ENCODE assay signal across 1 cellular context in the genomic region with DNA sequence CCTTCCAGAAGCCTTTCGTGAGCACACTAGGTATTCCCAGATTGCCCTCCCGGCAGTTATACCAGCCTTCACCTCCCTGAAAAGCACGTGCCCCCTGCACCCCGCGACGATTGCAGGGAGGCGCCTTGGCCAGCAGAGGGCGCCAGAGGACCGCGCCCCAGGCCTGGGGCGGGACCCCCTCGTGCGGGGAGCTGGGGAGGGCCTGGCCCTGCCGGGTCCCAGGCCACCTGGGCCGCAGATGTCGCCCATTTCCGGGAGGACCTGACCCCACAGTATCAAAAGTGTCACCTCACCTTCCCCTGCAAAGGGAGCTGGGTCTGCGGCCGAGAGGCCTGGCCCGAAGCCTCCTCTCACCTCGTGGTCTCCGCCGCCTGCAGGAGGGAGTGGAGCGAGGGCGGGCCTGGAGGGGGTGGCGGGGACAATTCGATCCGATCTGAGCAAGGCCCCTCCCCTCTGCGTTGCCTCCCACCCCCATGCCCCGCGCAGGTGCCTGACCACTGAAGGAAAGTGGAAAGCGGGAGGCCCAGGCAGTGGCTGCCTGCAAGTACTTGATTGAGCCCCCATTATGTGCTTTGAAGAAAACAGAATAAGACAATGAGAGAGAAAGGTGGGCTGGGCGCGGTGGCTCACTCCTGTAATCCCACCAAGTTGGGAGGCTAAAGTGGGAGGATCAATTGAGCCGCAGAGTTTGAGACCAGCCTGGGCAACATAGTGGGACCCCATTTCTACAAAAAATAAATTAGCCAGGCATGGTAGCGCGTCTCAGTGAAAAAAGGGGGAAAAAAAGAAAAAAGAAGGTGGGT.
TF ChIP-seq lines count a peak whose summit lies in the region.

No MANE protein-coding gene starts in this region.

TF ChIP-seq in K562, 482 proteins besides CTCF, POLR2A, EP300 and RAD21 (continued from another document and continues in another):
- TF ChIP-seq BCLAF1 (IDR thresholded peaks at IDR 0.05; ENCODE audit: borderline replicate concordance in 1 of 2, control insufficient read depth in 1 of 2, low read depth in 2 of 2, low read length in 1 of 2) (no peak), POU5F1 (IDR thresholded peaks at IDR 0.05; ENCODE audit: borderline replicate concordance, low read depth, low read length, partially characterized antibody) (no peak), GABPB1 (CRISPR knock-in tag; IDR thresholded peaks at IDR 0.05) (peak; percentile 76), ZZZ3 (IDR thresholded peaks at IDR 0.05) (no peak), BRF2 (IDR thresholded peaks at IDR 0.05; ENCODE audit: borderline replicate concordance, insufficient read depth, insufficient read length) (no peak), MXI1 (IDR thresholded peaks at IDR 0.05; ENCODE audit: low read depth, low read length) (no peak), SP2 (IDR thresholded peaks at IDR 0.05; ENCODE audit: extremely low read depth, low read depth, low read length, poor library complexity, severe bottlenecking) (no peak), GATAD2B (IDR thresholded peaks at IDR 0.05; ENCODE audit: borderline replicate concordance) (peak; percentile 87), RBM22 (IDR thresholded peaks at IDR 0.05; ENCODE audit: low read depth, low read length, poor library complexity, severe bottlenecking) (no peak), KLF10 (CRISPR knock-in tag; IDR thresholded peaks at IDR 0.05) (no peak), ZNF41 (CRISPR knock-in tag; conservative IDR thresholded peaks at IDR 0.05) (0 out of 2 replicates have a peak, but pooled peaks have one; percentile 16), TAF1 (IDR thresholded peaks at IDR 0.05; ENCODE audit: control insufficient read depth, extremely low read depth, insufficient read depth, low read length, severe bottlenecking) (no peak), IRF1 (CRISPR knock-in tag; IDR thresholded peaks at IDR 0.05; ENCODE audit: borderline replicate concordance) (no peak), KDM5B (IDR thresholded peaks at IDR 0.05; ENCODE audit: insufficient replicate concordance, low read depth, low read length) (no peak), EZH2 (IDR thresholded peaks at IDR 0.05; ENCODE audit: borderline replicate concordance, low read depth, low read length) (no peak), POLR2H (tag; IDR thresholded peaks at IDR 0.05; ENCODE audit: low read depth) (no peak), CCAR2 (IDR thresholded peaks at IDR 0.05; ENCODE audit: low read depth, low read length) (no peak), ZC3H11A (IDR thresholded peaks at IDR 0.05; ENCODE audit: low read depth, low read length) (no peak), ZNF316 (IDR thresholded peaks at IDR 0.05) (no peak), ZMIZ1 (IDR thresholded peaks at IDR 0.05; ENCODE audit: low read depth in 2 of 2, low read length in 2 of 2) (no peak), DPF2 (IDR thresholded peaks at IDR 0.05) (peak; percentile 50; the same call in 1 of the 2 replicates), ELF4 (CRISPR knock-in tag; IDR thresholded peaks at IDR 0.05) (no peak), AFF1 (IDR thresholded peaks at IDR 0.05; ENCODE audit: low read depth in 1 of 2, partially characterized antibody in 2 of 2) (no peak), PREB (CRISPR knock-in tag; IDR thresholded peaks at IDR 0.05) (no peak), CBFA2T3 (IDR thresholded peaks at IDR 0.05) (peak; percentile 43; the same call in 1 of the 2 replicates)
- TF ChIP-seq, protein P1, sequence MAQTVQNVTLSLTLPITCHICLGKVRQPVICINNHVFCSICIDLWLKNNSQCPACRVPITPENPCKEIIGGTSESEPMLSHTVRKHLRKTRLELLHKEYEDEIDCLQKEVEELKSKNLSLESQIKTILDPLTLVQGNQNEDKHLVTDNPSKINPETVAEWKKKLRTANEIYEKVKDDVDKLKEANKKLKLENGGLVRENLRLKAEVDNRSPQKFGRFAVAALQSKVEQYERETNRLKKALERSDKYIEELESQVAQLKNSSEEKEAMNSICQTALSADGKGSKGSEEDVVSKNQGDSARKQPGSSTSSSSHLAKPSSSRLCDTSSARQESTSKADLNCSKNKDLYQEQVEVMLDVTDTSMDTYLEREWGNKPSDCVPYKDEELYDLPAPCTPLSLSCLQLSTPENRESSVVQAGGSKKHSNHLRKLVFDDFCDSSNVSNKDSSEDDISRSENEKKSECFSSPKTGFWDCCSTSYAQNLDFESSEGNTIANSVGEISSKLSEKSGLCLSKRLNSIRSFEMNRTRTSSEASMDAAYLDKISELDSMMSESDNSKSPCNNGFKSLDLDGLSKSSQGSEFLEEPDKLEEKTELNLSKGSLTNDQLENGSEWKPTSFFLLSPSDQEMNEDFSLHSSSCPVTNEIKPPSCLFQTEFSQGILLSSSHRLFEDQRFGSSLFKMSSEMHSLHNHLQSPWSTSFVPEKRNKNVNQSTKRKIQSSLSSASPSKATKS (CRISPR knock-in tag; IDR thresholded peaks at IDR 0.05) = no peak
- TF ChIP-seq, protein P2, sequence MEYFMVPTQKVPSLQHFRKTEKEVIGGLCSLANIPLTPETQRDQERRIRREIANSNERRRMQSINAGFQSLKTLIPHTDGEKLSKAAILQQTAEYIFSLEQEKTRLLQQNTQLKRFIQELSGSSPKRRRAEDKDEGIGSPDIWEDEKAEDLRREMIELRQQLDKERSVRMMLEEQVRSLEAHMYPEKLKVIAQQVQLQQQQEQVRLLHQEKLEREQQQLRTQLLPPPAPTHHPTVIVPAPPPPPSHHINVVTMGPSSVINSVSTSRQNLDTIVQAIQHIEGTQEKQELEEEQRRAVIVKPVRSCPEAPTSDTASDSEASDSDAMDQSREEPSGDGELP (CRISPR knock-in tag; IDR thresholded peaks at IDR 0.05; ENCODE audit: borderline replicate concordance) = peak; percentile 80
- TF ChIP-seq, protein P3, sequence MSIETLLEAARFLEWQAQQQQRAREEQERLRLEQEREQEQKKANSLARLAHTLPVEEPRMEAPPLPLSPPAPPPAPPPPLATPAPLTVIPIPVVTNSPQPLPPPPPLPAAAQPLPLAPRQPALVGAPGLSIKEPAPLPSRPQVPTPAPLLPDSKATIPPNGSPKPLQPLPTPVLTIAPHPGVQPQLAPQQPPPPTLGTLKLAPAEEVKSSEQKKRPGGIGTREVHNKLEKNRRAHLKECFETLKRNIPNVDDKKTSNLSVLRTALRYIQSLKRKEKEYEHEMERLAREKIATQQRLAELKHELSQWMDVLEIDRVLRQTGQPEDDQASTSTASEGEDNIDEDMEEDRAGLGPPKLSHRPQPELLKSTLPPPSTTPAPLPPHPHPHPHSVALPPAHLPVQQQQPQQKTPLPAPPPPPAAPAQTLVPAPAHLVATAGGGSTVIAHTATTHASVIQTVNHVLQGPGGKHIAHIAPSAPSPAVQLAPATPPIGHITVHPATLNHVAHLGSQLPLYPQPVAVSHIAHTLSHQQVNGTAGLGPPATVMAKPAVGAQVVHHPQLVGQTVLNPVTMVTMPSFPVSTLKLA (conservative IDR thresholded peaks at IDR 0.05) = peak; percentile 93 to 96
